Comparison of ENCODE assay signal across 26 cellular contexts in the genomic region with DNA sequence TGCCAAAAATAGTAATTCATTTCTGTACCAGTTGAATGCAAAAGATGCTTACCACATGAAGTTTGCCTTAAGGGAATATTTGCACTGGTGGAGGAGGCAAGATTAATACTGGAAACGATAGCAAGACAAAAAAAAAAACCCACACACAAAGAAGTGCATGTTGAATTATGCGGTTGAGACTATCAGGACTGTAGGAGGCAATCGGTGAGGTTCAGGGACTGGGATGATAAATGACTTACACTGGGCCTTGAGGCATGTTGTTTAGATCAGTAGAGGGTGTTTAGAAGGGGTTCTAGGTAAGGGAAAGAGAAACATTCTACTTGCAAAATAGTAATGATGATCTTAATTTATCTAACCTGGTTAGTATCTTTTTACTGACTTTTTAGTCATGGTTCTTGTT.
"Had no signal": no experiment of that assay in that cellular context is flagged by ENCODE, and none has a peak within 500 bp of the region (broad histone marks: within the 10 kb centered on the region; RNA-seq: fewer than 3 reads in every experiment).

No MANE protein-coding gene starts in this region.

- H3K36me3 ChIP-seq: left lung, lower lobe of right lung, pancreas, prostate gland, spleen, suprapubic skin, thoracic aorta, tibial artery, upper lobe of right lung had no signal

- H3K4me1 Mint-ChIP-seq: naive thymus-derived CD4-positive, alpha-beta T cell; stimulated activated effector memory CD8-positive, alpha-beta T cell treated with anti-CD3 and anti-CD28 coated beads, Interleukin-12 subunit alpha, Interleukin-12 subunit beta, amount 100 ng/mL, for 72 hours had no signal

- H3K4me3 ChIP-seq: left lung, lower lobe of right lung, mucosa of descending colon, pancreas, prostate gland, skin epidermis, spleen, suprapubic skin, thoracic aorta, tibial artery, upper lobe of right lung had no signal

- ATAC-seq: left colon; left lung; lower lobe of right lung; mucosa of descending colon; naive thymus-derived CD4-positive, alpha-beta T cell; natural killer cell treated with Interleukin-12 subunit alpha and Interleukin-12 subunit beta and Interleukin-15 and Interleukin-18, amount 100 ng/mL, for 72 hours; pancreas; right cardiac atrium; sciatic nerve; stimulated activated effector memory CD8-positive, alpha-beta T cell treated with anti-CD3 and anti-CD28 coated beads, Interleukin-12 subunit alpha, Interleukin-12 subunit beta, amount 100 ng/mL, for 72 hours; upper lobe of right lung had no signal

- H3K27me3 ChIP-seq: left lung, pancreas, spleen, suprapubic skin, tibial artery, upper lobe of right lung had no signal

- H3K9me3 ChIP-seq: left lung, lower lobe of right lung, mucosa of descending colon, pancreas, prostate gland, suprapubic skin, thoracic aorta, tibial artery, upper lobe of right lung had no signal

- H3K27ac ChIP-seq: left lung, lower lobe of right lung, pancreas, prostate gland, skin epidermis, spleen, suprapubic skin, thoracic aorta, tibial artery, upper lobe of right lung had no signal

- DNase-seq: hippocampal formation; kidney; left colon; left lung; lower lobe of right lung; mesendoderm; midbrain; mucosa of descending colon; naive thymus-derived CD4-positive, alpha-beta T cell; pancreas; posterior cingulate gyrus; retina; right cardiac atrium; spleen; stimulated activated CD4-positive, alpha-beta T cell treated with anti-CD3 and anti-CD28 coated beads, Interleukin-4, amount 100 ng/mL, for 24 hours; stimulated activated naive CD4-positive, alpha-beta T cell; tibial artery; upper lobe of right lung had no signal

- H3K36me3 Mint-ChIP-seq: natural killer cell treated with Interleukin-12 subunit alpha and Interleukin-12 subunit beta and Interleukin-15 and Interleukin-18, amount 100 ng/mL, for 72 hours; stimulated activated effector memory CD8-positive, alpha-beta T cell treated with anti-CD3 and anti-CD28 coated beads, Interleukin-12 subunit alpha, Interleukin-12 subunit beta, amount 100 ng/mL, for 72 hours had no signal

- H3K27ac Mint-ChIP-seq: naive thymus-derived CD4-positive, alpha-beta T cell; natural killer cell treated with Interleukin-12 subunit alpha and Interleukin-12 subunit beta and Interleukin-15 and Interleukin-18, amount 100 ng/mL, for 72 hours; stimulated activated effector memory CD8-positive, alpha-beta T cell treated with anti-CD3 and anti-CD28 coated beads, Interleukin-12 subunit alpha, Interleukin-12 subunit beta, amount 100 ng/mL, for 72 hours; stimulated activated naive CD8-positive, alpha-beta T cell treated with anti-CD3 and anti-CD28 coated beads, Interleukin-15, Interleukin-2, amounts not matched to agents 100 ng/mL and 50 ng/mL, for 24 hours had no signal

- H3K4me3 Mint-ChIP-seq: naive thymus-derived CD4-positive, alpha-beta T cell; natural killer cell treated with Interleukin-12 subunit alpha and Interleukin-12 subunit beta and Interleukin-15 and Interleukin-18, amount 100 ng/mL, for 72 hours; stimulated activated effector memory CD8-positive, alpha-beta T cell treated with anti-CD3 and anti-CD28 coated beads, Interleukin-12 subunit alpha, Interleukin-12 subunit beta, amount 100 ng/mL, for 72 hours; stimulated activated naive CD8-positive, alpha-beta T cell treated with anti-CD3 and anti-CD28 coated beads, Interleukin-15, Interleukin-2, amounts not matched to agents 100 ng/mL and 50 ng/mL, for 24 hours had no signal

- H3K4me1 ChIP-seq: left lung, lower lobe of right lung, pancreas, prostate gland, spleen, suprapubic skin, tibial artery, upper lobe of right lung had no signal
